In the genomic region with DNA sequence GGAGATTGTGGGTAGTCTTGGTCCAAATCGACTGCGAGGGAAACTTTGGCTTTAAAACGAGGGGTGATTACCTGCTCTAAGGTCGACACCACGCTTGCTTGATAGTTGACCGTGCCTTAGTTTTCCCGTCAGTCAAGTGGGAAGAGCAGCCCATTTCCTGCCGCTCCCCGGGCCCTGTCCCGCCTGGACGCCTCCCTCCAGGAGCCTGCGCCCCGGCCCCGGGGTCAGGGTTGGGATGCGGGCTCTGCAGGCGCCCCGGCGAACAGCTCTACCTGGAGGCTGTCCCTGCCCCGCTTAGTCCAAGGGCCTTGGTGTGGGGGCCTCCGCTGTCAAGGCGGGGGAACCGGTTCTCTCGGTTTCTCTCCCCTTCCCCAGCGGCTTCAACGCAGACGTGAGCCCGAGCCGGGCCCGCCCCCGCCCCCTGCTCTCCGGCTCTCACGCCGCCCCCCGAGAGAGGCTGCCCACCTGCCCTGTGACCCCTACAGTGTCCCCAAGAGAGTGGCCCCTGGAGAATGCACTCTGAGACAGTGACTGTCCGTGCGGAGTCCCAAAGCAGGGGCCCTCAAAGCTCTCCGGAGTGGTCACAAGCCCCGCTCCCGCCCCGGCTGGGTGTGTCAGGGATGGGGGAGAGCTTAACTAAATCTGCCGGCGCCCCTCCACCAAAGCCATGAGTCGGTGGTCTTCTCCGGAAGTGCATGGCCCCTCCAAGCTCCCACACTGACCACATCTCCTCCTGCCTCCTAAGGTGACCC, we compare ENCODE assay signal across 1 cellular context.
A peak's percentile ranks its signal among the peaks of the same experiment; 100 is the strongest.
TF ChIP-seq lines count a peak whose summit lies in the region.

No MANE protein-coding gene starts in this region.

TF ChIP-seq in HepG2, 621 proteins besides CTCF, POLR2A, EP300 and RAD21 (continued from another document):
- TF ChIP-seq, protein P1, sequence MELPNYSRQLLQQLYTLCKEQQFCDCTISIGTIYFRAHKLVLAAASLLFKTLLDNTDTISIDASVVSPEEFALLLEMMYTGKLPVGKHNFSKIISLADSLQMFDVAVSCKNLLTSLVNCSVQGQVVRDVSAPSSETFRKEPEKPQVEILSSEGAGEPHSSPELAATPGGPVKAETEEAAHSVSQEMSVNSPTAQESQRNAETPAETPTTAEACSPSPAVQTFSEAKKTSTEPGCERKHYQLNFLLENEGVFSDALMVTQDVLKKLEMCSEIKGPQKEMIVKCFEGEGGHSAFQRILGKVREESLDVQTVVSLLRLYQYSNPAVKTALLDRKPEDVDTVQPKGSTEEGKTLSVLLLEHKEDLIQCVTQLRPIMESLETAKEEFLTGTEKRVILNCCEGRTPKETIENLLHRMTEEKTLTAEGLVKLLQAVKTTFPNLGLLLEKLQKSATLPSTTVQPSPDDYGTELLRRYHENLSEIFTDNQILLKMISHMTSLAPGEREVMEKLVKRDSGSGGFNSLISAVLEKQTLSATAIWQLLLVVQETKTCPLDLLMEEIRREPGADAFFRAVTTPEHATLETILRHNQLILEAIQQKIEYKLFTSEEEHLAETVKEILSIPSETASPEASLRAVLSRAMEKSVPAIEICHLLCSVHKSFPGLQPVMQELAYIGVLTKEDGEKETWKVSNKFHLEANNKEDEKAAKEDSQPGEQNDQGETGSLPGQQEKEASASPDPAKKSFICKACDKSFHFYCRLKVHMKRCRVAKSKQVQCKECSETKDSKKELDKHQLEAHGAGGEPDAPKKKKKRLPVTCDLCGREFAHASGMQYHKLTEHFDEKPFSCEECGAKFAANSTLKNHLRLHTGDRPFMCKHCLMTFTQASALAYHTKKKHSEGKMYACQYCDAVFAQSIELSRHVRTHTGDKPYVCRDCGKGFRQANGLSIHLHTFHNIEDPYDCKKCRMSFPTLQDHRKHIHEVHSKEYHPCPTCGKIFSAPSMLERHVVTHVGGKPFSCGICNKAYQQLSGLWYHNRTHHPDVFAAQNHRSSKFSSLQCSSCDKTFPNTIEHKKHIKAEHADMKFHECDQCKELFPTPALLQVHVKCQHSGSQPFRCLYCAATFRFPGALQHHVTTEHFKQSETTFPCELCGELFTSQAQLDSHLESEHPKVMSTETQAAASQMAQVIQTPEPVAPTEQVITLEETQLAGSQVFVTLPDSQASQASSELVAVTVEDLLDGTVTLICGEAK (IDR thresholded peaks at IDR 0.05): no peak
- TF ChIP-seq, protein P1 (CRISPR knock-in tag; IDR thresholded peaks at IDR 0.05): no peak
- TF ChIP-seq, protein P2, sequence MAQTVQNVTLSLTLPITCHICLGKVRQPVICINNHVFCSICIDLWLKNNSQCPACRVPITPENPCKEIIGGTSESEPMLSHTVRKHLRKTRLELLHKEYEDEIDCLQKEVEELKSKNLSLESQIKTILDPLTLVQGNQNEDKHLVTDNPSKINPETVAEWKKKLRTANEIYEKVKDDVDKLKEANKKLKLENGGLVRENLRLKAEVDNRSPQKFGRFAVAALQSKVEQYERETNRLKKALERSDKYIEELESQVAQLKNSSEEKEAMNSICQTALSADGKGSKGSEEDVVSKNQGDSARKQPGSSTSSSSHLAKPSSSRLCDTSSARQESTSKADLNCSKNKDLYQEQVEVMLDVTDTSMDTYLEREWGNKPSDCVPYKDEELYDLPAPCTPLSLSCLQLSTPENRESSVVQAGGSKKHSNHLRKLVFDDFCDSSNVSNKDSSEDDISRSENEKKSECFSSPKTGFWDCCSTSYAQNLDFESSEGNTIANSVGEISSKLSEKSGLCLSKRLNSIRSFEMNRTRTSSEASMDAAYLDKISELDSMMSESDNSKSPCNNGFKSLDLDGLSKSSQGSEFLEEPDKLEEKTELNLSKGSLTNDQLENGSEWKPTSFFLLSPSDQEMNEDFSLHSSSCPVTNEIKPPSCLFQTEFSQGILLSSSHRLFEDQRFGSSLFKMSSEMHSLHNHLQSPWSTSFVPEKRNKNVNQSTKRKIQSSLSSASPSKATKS (CRISPR knock-in tag; IDR thresholded peaks at IDR 0.05): no peak
- TF ChIP-seq ZNF629 (CRISPR knock-in tag; conservative IDR thresholded peaks at IDR 0.05) (0 out of 2 replicates have a peak, but pooled peaks have one; percentile 37), CENPX (CRISPR knock-in tag; IDR thresholded peaks at IDR 0.05) (no peak)
- TF ChIP-seq, protein P3, sequence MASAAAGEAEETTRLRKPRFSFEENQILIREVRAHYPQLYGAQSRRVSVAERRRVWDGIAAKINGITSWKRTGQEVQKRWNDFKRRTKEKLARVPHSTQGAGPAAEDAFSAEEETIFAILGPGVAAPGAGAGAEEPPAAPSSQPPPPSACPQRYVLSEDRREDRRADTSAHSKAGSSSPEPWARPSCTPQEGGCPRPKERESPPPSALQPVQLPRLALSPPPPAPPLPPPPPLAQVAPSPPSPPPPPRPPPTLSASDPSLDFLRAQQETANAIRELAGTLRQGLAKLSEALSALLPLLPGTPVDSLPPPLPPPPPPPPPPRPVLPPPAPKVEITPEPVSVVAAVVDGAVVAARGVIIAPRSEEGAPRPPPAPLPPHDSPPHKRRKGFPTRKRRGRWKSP (CRISPR knock-in tag; IDR thresholded peaks at IDR 0.05): no peak
